In genomic region chr12:114245555-114245954, GRCh38 we compare ENCODE assay signal across 28 cellular contexts.
A peak's percentile ranks its signal among the peaks of the same experiment; 100 is the strongest.
DNase-seq lines count a peak whose midpoint lies in the region; ATAC-seq and TF ChIP-seq lines count a peak whose summit lies in the region.
"Had no signal": no experiment of that assay in that cellular context is flagged by ENCODE, and none has a peak within 500 bp of the region (broad histone marks: within the 10 kb centered on the region; RNA-seq: fewer than 3 reads in every experiment).

No MANE protein-coding gene starts in this region.

- no peaks in the 10 kb centered on the region for H3K36me3 Mint-ChIP-seq in neural progenitor cell
- H3K36me3 Mint-ChIP-seq: stimulated activated naive B cell treated with anti-CD40 and anti-IgM and Interleukin-4, amounts not matched to agents 10 μg/mL and 1 μg/mL and 100 μg/mL, for 72 hours; T-cell had no signal

- no peaks in the 10 kb centered on the region for H3K9me3 ChIP-seq in neural progenitor cell (ENCODE audit: low read depth)
- H3K9me3 ChIP-seq: neutrophil, thoracic aorta had no signal

- H3K9ac ChIP-seq in neural progenitor cell = no peak overlapping the region
- H3K9ac ChIP-seq: KMS-11 had no signal

- no peak overlapping the region for H3K27ac Mint-ChIP-seq in neural progenitor cell
- H3K27ac Mint-ChIP-seq: activated CD4-positive, alpha-beta T cell treated with anti-CD3 and anti-CD28 coated beads for 36 hours; activated T-cell treated with anti-CD3 and anti-CD28 coated beads, Interleukin-2, amount 50 U/mL, for 24 hours; B cell; stimulated activated naive B cell treated with anti-CD40 and anti-IgM and Interleukin-4, amounts not matched to agents 10 μg/mL and 1 μg/mL and 100 μg/mL, for 72 hours; T-cell had no signal

- no peak overlapping the region for H3K4me2 ChIP-seq in neural progenitor cell
- H3K4me2 ChIP-seq: KMS-11 had no signal

- no peak overlapping the region for H2AFZ ChIP-seq in neural progenitor cell (replicated peaks)

- no peaks in the 10 kb centered on the region for H3K9me3 Mint-ChIP-seq in neural progenitor cell

- TF ChIP-seq CTCF in fibroblast of villous mesenchyme (IDR thresholded peaks at IDR 0.05; ENCODE audit: insufficient read depth, low read depth, low read length) (peak; percentile 15), neural progenitor cell (IDR thresholded peaks at IDR 0.05) (peak; percentile 23)

- H3K27me3 ChIP-seq in neural progenitor cell = no peaks in the 10 kb centered on the region

- DNase-seq in ELF-1 (ENCODE audit: low read depth, low spot score) = peak; percentile 14
- peak; percentile 12 for DNase-seq in HT1080 (ENCODE audit: low read depth)
- DNase-seq in fibroblast of villous mesenchyme (ENCODE audit: low read depth) = no peak
- DNase-seq in neural progenitor cell (ENCODE audit: low spot score) = peak; percentile 45
- no peak for DNase-seq in midbrain (lab: John Stamatoyannopoulos, UW)
- no peak for DNase-seq in NCI-H2196 treated with DMSO at 0.1 percent for 48 hours (lab: John Stamatoyannopoulos, UW; ENCODE audit: unreplicated experiment)
- DNase-seq: activated CD4-positive, alpha-beta T cell treated with anti-CD3 and anti-CD28 coated beads for 36 hours; activated CD8-positive, alpha-beta memory T cell treated with anti-CD3 and anti-CD28 coated beads for 24 hours; activated naive CD4-positive, alpha-beta T cell treated with Interleukin-2 at 50 U/mL for 16 hours; activated T-cell treated with anti-CD3 and anti-CD28 coated beads, Interleukin-2, amount 50 U/mL, for 24 hours; amygdala; dermis blood vessel endothelial cell; DND-41; hippocampal formation; MV-4-11; NCI-H1694 treated with DMSO at 0.1 percent for 48 hours; NCI-H2227 treated with DMSO at 0.1 percent for 48 hours; NCI-H748 treated with DMSO at 0.1 percent for 48 hours; SHP77 treated with DMSO at 0.1 percent for 48 hours; small intestine; stimulated activated CD4-positive, alpha-beta T cell treated with anti-CD3 and anti-CD28 coated beads, Interleukin-2, amount 100 ng/mL, for 48 hours; stimulated activated naive B cell treated with anti-CD40 and anti-IgM and Interleukin-4, amounts not matched to agents 10 μg/mL and 1 μg/mL and 100 μg/mL, for 72 hours; T-cell had no signal

- H3K79me2 ChIP-seq in neural progenitor cell (ENCODE audit: low read depth) = no peaks in the 10 kb centered on the region

- H3K27ac ChIP-seq in neural progenitor cell = no peak overlapping the region
- H3K27ac ChIP-seq: KMS-11, neutrophil, thoracic aorta had no signal

- no peak for ATAC-seq in GM21723 (IDR thresholded peaks at IDR 0.05; ENCODE audit: unreplicated experiment)
- ATAC-seq: activated CD4-positive, alpha-beta T cell treated with anti-CD3 and anti-CD28 coated beads for 36 hours; stimulated activated naive B cell treated with anti-CD40 and anti-IgM and Interleukin-4, amounts not matched to agents 10 μg/mL and 1 μg/mL and 100 μg/mL, for 72 hours; T-cell had no signal

- H3K36me3 ChIP-seq in neural progenitor cell = no peaks in the 10 kb centered on the region
- H3K36me3 ChIP-seq: neutrophil, thoracic aorta had no signal

- H3F3A ChIP-seq in neural progenitor cell (ENCODE audit: low read depth) = no peaks in the 10 kb centered on the region

- no peak overlapping the region for H3K4me3 Mint-ChIP-seq in neural progenitor cell
- H3K4me3 Mint-ChIP-seq: activated CD4-positive, alpha-beta T cell treated with anti-CD3 and anti-CD28 coated beads for 36 hours; activated T-cell treated with anti-CD3 and anti-CD28 coated beads, Interleukin-2, amount 50 U/mL, for 24 hours; B cell; stimulated activated naive B cell treated with anti-CD40 and anti-IgM and Interleukin-4, amounts not matched to agents 10 μg/mL and 1 μg/mL and 100 μg/mL, for 72 hours; T-cell had no signal

- H3K4me3 ChIP-seq in fibroblast of villous mesenchyme (ENCODE audit: low read depth, low read length) = no peak overlapping the region
- no peak overlapping the region for H3K4me3 ChIP-seq in neural progenitor cell
- H3K4me3 ChIP-seq: thoracic aorta had no signal

- peaks cover 12% of the 10 kb centered on the region for H3K4me1 ChIP-seq in neural progenitor cell

- H3K27me3 Mint-ChIP-seq in neural progenitor cell (ENCODE audit: insufficient read depth, low read depth) = peaks cover 3% of the 10 kb centered on the region
- H3K27me3 Mint-ChIP-seq: activated T-cell treated with anti-CD3 and anti-CD28 coated beads, Interleukin-2, amount 50 U/mL, for 24 hours had no signal

- H4K20me1 ChIP-seq in neural progenitor cell (ENCODE audit: low read depth) = no peaks in the 10 kb centered on the region

- no peaks in the 10 kb centered on the region for H3K4me1 Mint-ChIP-seq in neural progenitor cell
- H3K4me1 Mint-ChIP-seq: activated CD4-positive, alpha-beta T cell treated with anti-CD3 and anti-CD28 coated beads for 36 hours; B cell; stimulated activated naive B cell treated with anti-CD40 and anti-IgM and Interleukin-4, amounts not matched to agents 10 μg/mL and 1 μg/mL and 100 μg/mL, for 72 hours; T-cell had no signal

Comparison
In these comparisons a context has a peak if more than half of its experiments do, and no peak if none do; other contexts are left out.
1. DNase-seq: peak in ELF-1 (single experiment), HT1080 (single experiment) and neural progenitor cell (single experiment); none in fibroblast of villous mesenchyme (single experiment), midbrain (single experiment) and NCI-H2196 treated with DMSO at 0.1 percent for 48 hours (single experiment).